8 cellular contexts compared by ENCODE assay signal in genomic region chr4:87465739-87466366, GRCh38. TPM values are rescaled to one million over a fixed set of nuclear protein-coding genes. Genes with fewer than 3 reads are reported as not detected.
DNase-seq lines count a peak whose midpoint lies in the region; ATAC-seq and TF ChIP-seq lines count a peak whose summit lies in the region.

No MANE protein-coding gene starts in this region.

- intact Hi-C loops in lower lobe of right lung (cut with DNase I) = loop anchor here (10.0 kb wide), 1 partner anchor 91 kb away; no protein-coding TSS in a partner anchor

- H3K4me3 ChIP-seq in choroid plexus epithelial cell (ENCODE audit: low read depth, low read length) (no peak overlapping the region), lower lobe of right lung (no peak overlapping the region)

- ATAC-seq in lower lobe of right lung = peak in 1 of 2 donors; percentile 44
- ATAC-seq in GM18520 (IDR thresholded peaks at IDR 0.05; ENCODE audit: unreplicated experiment) = no peak
- ATAC-seq in HG03439 (IDR thresholded peaks at IDR 0.05; ENCODE audit: unreplicated experiment) = no peak

- no peaks in the 10 kb centered on the region for H3K27me3 ChIP-seq in lower lobe of right lung (ENCODE audit: low read depth)

- TF ChIP-seq CTCF in GM20000 (IDR thresholded peaks at IDR 0.05; ENCODE audit: extremely low read depth, missing control alignments) = peak; percentile 26
- TF ChIP-seq CTCF in choroid plexus epithelial cell (conservative IDR thresholded peaks at IDR 0.05; ENCODE audit: low read depth, low read length) = peak; percentile 52
- peak; percentile 70 for TF ChIP-seq CTCF in lower lobe of right lung (IDR thresholded peaks at IDR 0.05)

- H3K36me3 ChIP-seq in lower lobe of right lung = no peaks in the 10 kb centered on the region

- no peaks in the 10 kb centered on the region for H3K9me3 ChIP-seq in lower lobe of right lung

- no peaks in the 10 kb centered on the region for H3K4me1 ChIP-seq in lower lobe of right lung

- DNase-seq in DMS53 (lab: John Stamatoyannopoulos, UW) (peak; percentile 64), GM20000 (ENCODE audit: low spot score) (peak; percentile 51), NCI-H82 (lab: John Stamatoyannopoulos, UW) (peak; percentile 41), choroid plexus epithelial cell (ENCODE audit: low read depth) (peak; percentile 81), lower lobe of right lung (no peak), T1000 (lab: John Stamatoyannopoulos, UW) (no peak)

- H3K27ac ChIP-seq in lower lobe of right lung = no peak overlapping the region

RNA-seq across cellular contexts. Expression of gene NUDT9, which starts 43.5 kb away (rescaled TPM):
- total RNA-seq in lower lobe of right lung = 45.3 TPM

Comparison
In these comparisons a context has a peak if more than half of its experiments do, and no peak if none do; other contexts are left out.
1. DNase-seq: peak in DMS53 (single experiment), GM20000 (single experiment), NCI-H82 (single experiment) and choroid plexus epithelial cell (single experiment); none in lower lobe of right lung (single experiment) and T1000 (single experiment).
2. Peak in every context shown above with its lines, with median percentiles within 50 percentile points of each other: CTCF ChIP-seq.